ENCODE assay signal across 1 cellular context in the genomic region with DNA sequence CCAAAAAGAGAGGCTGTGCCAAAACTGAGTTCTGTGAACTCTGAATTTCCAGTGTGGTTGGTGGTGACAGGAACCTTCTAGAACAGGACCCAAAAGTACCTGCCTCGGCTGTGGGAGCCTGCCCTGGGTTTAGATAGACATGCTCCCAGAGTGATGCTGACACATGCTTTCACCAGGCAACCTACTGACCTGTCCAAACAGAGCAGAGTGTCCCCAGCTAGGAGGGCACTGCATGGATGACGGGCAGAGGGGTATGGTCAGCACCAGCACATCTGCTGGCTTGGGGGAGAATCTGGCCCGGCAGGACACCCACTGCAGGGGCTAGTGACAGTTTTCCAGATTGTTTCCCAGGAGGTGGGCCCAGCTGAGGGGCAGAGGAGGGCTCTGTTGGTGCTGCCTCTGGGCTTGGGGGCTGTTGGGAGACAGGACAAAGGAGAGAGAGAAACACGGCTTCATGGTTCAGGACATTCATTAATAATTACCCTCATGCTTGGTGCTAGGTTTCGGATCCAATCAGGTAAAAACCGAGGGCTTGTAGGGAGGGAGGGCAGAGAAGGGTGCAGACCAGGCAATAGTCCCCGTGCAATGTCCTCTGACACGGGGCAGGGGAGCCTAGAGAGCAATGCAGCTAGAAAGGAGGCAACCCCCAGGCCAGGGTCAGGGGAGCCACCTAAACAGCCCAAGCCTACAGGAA.
TF ChIP-seq lines count a peak whose summit lies in the region.

No MANE protein-coding gene starts in this region.

TF ChIP-seq in GM23338, 12 proteins besides CTCF, POLR2A, EP300 and RAD21 (continued from another document):
- no peak for TF ChIP-seq ZNF114 (CRISPR knock-in tag; IDR thresholded peaks at IDR 0.05)
- TF ChIP-seq EZH2phosphoT487 (IDR thresholded peaks at IDR 0.05; ENCODE audit: unreplicated experiment), result no peak
- TF ChIP-seq CREB1 (CRISPR knock-in tag; IDR thresholded peaks at IDR 0.05; ENCODE audit: low read depth), result no peak
- TF ChIP-seq ZNF331 (CRISPR knock-in tag; IDR thresholded peaks at IDR 0.05; ENCODE audit: low read depth), result no peak
